ENCODE assay signal across 23 cellular contexts in the genomic region with DNA sequence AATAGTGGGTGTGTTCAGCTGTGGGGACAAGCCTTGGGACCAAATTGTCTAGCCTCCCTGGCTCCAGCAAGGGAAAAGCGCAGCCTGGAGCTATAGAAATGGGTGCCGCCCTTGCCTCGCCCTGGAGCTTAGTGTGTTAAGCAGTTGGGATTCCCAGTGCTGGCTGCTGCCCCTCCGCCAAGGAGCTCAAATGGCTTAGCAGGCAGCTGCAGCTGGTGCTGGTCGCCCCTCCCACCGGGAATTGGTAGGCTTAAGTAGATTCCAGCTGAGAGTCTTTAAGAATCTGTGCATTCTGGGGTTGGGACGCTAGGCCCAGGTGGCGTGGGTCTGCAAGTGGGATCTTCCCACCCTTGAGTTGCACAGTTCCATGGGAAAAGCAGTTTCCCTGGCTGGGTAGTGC.
"Had no signal": no experiment of that assay in that cellular context is flagged by ENCODE, and none has a peak within 500 bp of the region (broad histone marks: within the 10 kb centered on the region; RNA-seq: fewer than 3 reads in every experiment).

No MANE protein-coding gene starts in this region.

- H3K4me1 ChIP-seq: gastrocnemius medialis, left ventricle myocardium inferior, psoas muscle, right lobe of liver, spleen, tibial artery, upper lobe of left lung, uterus had no signal

- H3K27me3 ChIP-seq: esophagus muscularis mucosa, gastrocnemius medialis, right lobe of liver, spleen, tibial artery, upper lobe of left lung, uterus had no signal

- H3K9me3 ChIP-seq: tibial artery had no signal

- H3K4me3 ChIP-seq: esophagus muscularis mucosa, gastrocnemius medialis, left ventricle myocardium inferior, lung, psoas muscle, right lobe of liver, spleen, tibial artery, upper lobe of left lung, uterus had no signal

- H3K27ac ChIP-seq: epithelial cell of prostate, esophagus muscularis mucosa, gastrocnemius medialis, left ventricle myocardium inferior, psoas muscle, right lobe of liver, spleen, tibial artery, upper lobe of left lung, uterus had no signal

- ATAC-seq: effector memory CD8-positive, alpha-beta T cell; gastrocnemius medialis; left cardiac atrium; natural killer cell treated with Interleukin-12 subunit alpha and Interleukin-12 subunit beta and Interleukin-15 and Interleukin-18, amount 100 ng/mL, for 72 hours; psoas muscle; right lobe of liver; stimulated activated memory B cell treated with anti-CD40 and anti-IgM and Interleukin-4, amounts not matched to agents 10 μg/mL and 1 μg/mL and 100 μg/mL, for 72 hours had no signal

- DNase-seq: effector memory CD8-positive, alpha-beta T cell; gastrocnemius medialis; immature natural killer cell; left cardiac atrium; left ventricle myocardium inferior; mesenchymal stem cell; midbrain; retina; right lobe of liver; spleen; stimulated activated CD4-positive, alpha-beta T cell treated with anti-CD3 and anti-CD28 coated beads, Interleukin-15, amount 100 ng/mL, for 24 hours; stimulated activated CD4-positive, alpha-beta T cell treated with anti-CD3 and anti-CD28 coated beads, Interleukin-1b, Interleukin-23, amount 100 ng/mL, for 48 hours; stimulated activated CD4-positive, alpha-beta T cell treated with anti-CD3 and anti-CD28 coated beads, Interleukin-4, amount 100 ng/mL, for 24 hours; tibial artery; uterus had no signal

- H3K36me3 ChIP-seq: esophagus muscularis mucosa, gastrocnemius medialis, left ventricle myocardium inferior, right lobe of liver, spleen, tibial artery, upper lobe of left lung, uterus had no signal

- FAIRE-seq: keratinocyte had no signal
